Comparison of ENCODE assay signal across 21 cellular contexts in genomic region chr1:19344831-19345230, GRCh38. TPM values are rescaled to one million over a fixed set of nuclear protein-coding genes. Genes with fewer than 3 reads are reported as not detected.
DNase-seq lines count a peak whose midpoint lies in the region; ATAC-seq and TF ChIP-seq lines count a peak whose summit lies in the region.
"Had no signal": no experiment of that assay in that cellular context is flagged by ENCODE, and none has a peak within 500 bp of the region (broad histone marks: within the 10 kb centered on the region; RNA-seq: fewer than 3 reads in every experiment).

No MANE protein-coding gene starts in this region.

- ATAC-seq in activated naive CD8-positive, alpha-beta T cell treated with anti-CD3 and anti-CD28 coated beads, Interleukin-2, amount 50 U/mL, for 24 hours, result no peak
- ATAC-seq in stimulated activated memory B cell treated with anti-CD40 and anti-IgM and Interleukin-4, amounts not matched to agents 10 μg/mL and 1 μg/mL and 100 μg/mL, for 72 hours, result no peak
- ATAC-seq in HG02884 (IDR thresholded peaks at IDR 0.05; ENCODE audit: unreplicated experiment), result no peak

- DNase-seq in activated naive CD8-positive, alpha-beta T cell treated with anti-CD3 and anti-CD28 coated beads, Interleukin-2, amount 50 U/mL, for 24 hours, result no peak
- no peak for DNase-seq in WERI-Rb-1
- no peak for DNase-seq in esophagus squamous epithelium (lab: John Stamatoyannopoulos, UW)
- DNase-seq in epidermal melanocyte (ENCODE audit: insufficient read length, low spot score), result no peak
- no peak for DNase-seq in SW480 (ENCODE audit: low spot score)
- DNase-seq: activated CD4-positive, CD25-positive, alpha-beta regulatory T cell treated with anti-CD3 and anti-CD28 coated beads, Interleukin-2, amount 50 U/mL, for 72 hours; brain microvascular endothelial cell; left lung; NCI-H2029 treated with DMSO at 0.1 percent for 48 hours; NCI-H2227 treated with DMSO at 0.1 percent for 48 hours; NCI-H526 treated with DMSO at 0.1 percent for 48 hours had no signal

- H3K4me3 ChIP-seq in WERI-Rb-1 (ENCODE audit: low read depth, low read length) (no peak overlapping the region), esophagus squamous epithelium (no peak overlapping the region)
- H3K4me3 ChIP-seq: adrenal gland, colonic mucosa, gastrocnemius medialis, left lung, MG63, psoas muscle had no signal

- H3K36me3 Mint-ChIP-seq in activated naive CD8-positive, alpha-beta T cell, result no peaks in the 10 kb centered on the region
- peaks cover 14% of the 10 kb centered on the region for H3K36me3 Mint-ChIP-seq in activated naive CD8-positive, alpha-beta T cell treated with anti-CD3 and anti-CD28 coated beads, Interleukin-2, amount 50 U/mL, for 24 hours (ENCODE audit: low read depth)
- peaks cover 65% of the 10 kb centered on the region for H3K36me3 Mint-ChIP-seq in stimulated activated memory B cell treated with anti-CD40 and anti-IgM and Interleukin-4, amounts not matched to agents 10 μg/mL and 1 μg/mL and 100 μg/mL, for 72 hours

- TF ChIP-seq POLR2A in esophagus squamous epithelium (IDR thresholded peaks at IDR 0.05), result no peak

- H3K4me1 ChIP-seq in esophagus squamous epithelium, result peaks cover 11 to 79% (median 28%) of the 10 kb centered on the region in 3 donors
- H3K4me1 ChIP-seq: colonic mucosa, gastrocnemius medialis, psoas muscle had no signal

- H3K27me3 Mint-ChIP-seq in activated naive CD8-positive, alpha-beta T cell, result no peaks in the 10 kb centered on the region
- H3K27me3 Mint-ChIP-seq in activated naive CD8-positive, alpha-beta T cell treated with anti-CD3 and anti-CD28 coated beads, Interleukin-2, amount 50 U/mL, for 24 hours, result no peaks in the 10 kb centered on the region
- H3K27me3 Mint-ChIP-seq in stimulated activated memory B cell treated with anti-CD40 and anti-IgM and Interleukin-4, amounts not matched to agents 10 μg/mL and 1 μg/mL and 100 μg/mL, for 72 hours, result no peaks in the 10 kb centered on the region
- H3K27me3 Mint-ChIP-seq: naive thymus-derived CD4-positive, alpha-beta T cell had no signal

- H3K9me3 ChIP-seq in WERI-Rb-1 (ENCODE audit: severe bottlenecking), result no peaks in the 10 kb centered on the region
- no peaks in the 10 kb centered on the region for H3K9me3 ChIP-seq in esophagus squamous epithelium
- H3K9me3 ChIP-seq: adrenal gland, colonic mucosa, gastrocnemius medialis, left lung, MG63, psoas muscle had no signal

- H3K4me1 Mint-ChIP-seq in activated naive CD8-positive, alpha-beta T cell (ENCODE audit: low read depth), result peaks cover 4% of the 10 kb centered on the region
- H3K4me1 Mint-ChIP-seq in activated naive CD8-positive, alpha-beta T cell treated with anti-CD3 and anti-CD28 coated beads, Interleukin-2, amount 50 U/mL, for 24 hours, result peaks cover 5% of the 10 kb centered on the region
- peaks cover 13% of the 10 kb centered on the region for H3K4me1 Mint-ChIP-seq in stimulated activated memory B cell treated with anti-CD40 and anti-IgM and Interleukin-4, amounts not matched to agents 10 μg/mL and 1 μg/mL and 100 μg/mL, for 72 hours

- no peaks in the 10 kb centered on the region for H3K27me3 ChIP-seq in WERI-Rb-1 (ENCODE audit: insufficient read depth, low read depth, severe bottlenecking)
- no peaks in the 10 kb centered on the region for H3K27me3 ChIP-seq in esophagus squamous epithelium
- H3K27me3 ChIP-seq: adrenal gland, brain microvascular endothelial cell, colonic mucosa, gastrocnemius medialis, left lung, MG63 had no signal

- H3K27ac ChIP-seq in WERI-Rb-1, result peak overlapping the region; percentile 31
- H3K27ac ChIP-seq in esophagus squamous epithelium, result peak overlapping the region in 3 of 4 donors; percentile 45 to 49 (median 49)
- H3K27ac ChIP-seq: brain microvascular endothelial cell, colonic mucosa, left lung, psoas muscle had no signal

- H3K9me3 Mint-ChIP-seq in activated naive CD8-positive, alpha-beta T cell (ENCODE audit: low read depth), result no peaks in the 10 kb centered on the region
- H3K9me3 Mint-ChIP-seq in activated naive CD8-positive, alpha-beta T cell treated with anti-CD3 and anti-CD28 coated beads, Interleukin-2, amount 50 U/mL, for 24 hours, result no peaks in the 10 kb centered on the region
- H3K9me3 Mint-ChIP-seq in stimulated activated memory B cell treated with anti-CD40 and anti-IgM and Interleukin-4, amounts not matched to agents 10 μg/mL and 1 μg/mL and 100 μg/mL, for 72 hours, result no peaks in the 10 kb centered on the region

- no peak for TF ChIP-seq CTCF in WERI-Rb-1 (IDR thresholded peaks at IDR 0.05; ENCODE audit: low read depth, low read length)
- TF ChIP-seq CTCF in esophagus squamous epithelium (IDR thresholded peaks at IDR 0.05), result no peak

- H3K4me3 Mint-ChIP-seq in activated naive CD8-positive, alpha-beta T cell, result no peak overlapping the region
- H3K4me3 Mint-ChIP-seq in activated naive CD8-positive, alpha-beta T cell treated with anti-CD3 and anti-CD28 coated beads, Interleukin-2, amount 50 U/mL, for 24 hours, result no peak overlapping the region
- H3K4me3 Mint-ChIP-seq in stimulated activated memory B cell treated with anti-CD40 and anti-IgM and Interleukin-4, amounts not matched to agents 10 μg/mL and 1 μg/mL and 100 μg/mL, for 72 hours, result no peak overlapping the region

- 70% methylated on average over 8 of the region's 11 CpGs; no CpG with 5 or more reads in 1 of the 2 donors for WGBS in esophagus squamous epithelium, 2 donors

- intact Hi-C loops in esophagus squamous epithelium (cut with DNase I), result loop anchor here (5.0 kb wide), 1 partner anchor 312 kb away; no protein-coding TSS in a partner anchor

- peak overlapping the region; percentile 10 for H3K27ac Mint-ChIP-seq in activated naive CD8-positive, alpha-beta T cell
- no peak overlapping the region for H3K27ac Mint-ChIP-seq in activated naive CD8-positive, alpha-beta T cell treated with anti-CD3 and anti-CD28 coated beads, Interleukin-2, amount 50 U/mL, for 24 hours
- peak overlapping the region; percentile 42 for H3K27ac Mint-ChIP-seq in stimulated activated memory B cell treated with anti-CD40 and anti-IgM and Interleukin-4, amounts not matched to agents 10 μg/mL and 1 μg/mL and 100 μg/mL, for 72 hours

- peaks cover 25% of the 10 kb centered on the region for H3K36me3 ChIP-seq in WERI-Rb-1
- H3K36me3 ChIP-seq in esophagus squamous epithelium, result peaks cover 17 to 77% (median 31%) of the 10 kb centered on the region in 3 donors

RNA-seq across cellular contexts. Expression of gene SLC66A1, which starts 32.7 kb away (rescaled TPM):
- 10 to 100 TPM in 2 of 4 donors, 1 to 10 TPM in 2; 6.8 to 14.3 (median 10.3) TPM for total RNA-seq in esophagus squamous epithelium

RNA-seq across cellular contexts. Expression of gene AKR7A2, which starts 32.9 kb away (rescaled TPM):
- total RNA-seq in esophagus squamous epithelium, result 10 to 100 TPM; 57.7 to 93.4 (median 70.3) TPM

RNA-seq across cellular contexts. Expression of gene AKR7A3, which starts 56.3 kb away (rescaled TPM):
- total RNA-seq in esophagus squamous epithelium, result 1 to 10 TPM in 3 of 4 donors, under 1 TPM in 1; 0.50 to 2.4 (median 2.0) TPM
- total RNA-seq: G401 had no signal
